Comparison of ENCODE assay signal across 9 cellular contexts in the genomic region with DNA sequence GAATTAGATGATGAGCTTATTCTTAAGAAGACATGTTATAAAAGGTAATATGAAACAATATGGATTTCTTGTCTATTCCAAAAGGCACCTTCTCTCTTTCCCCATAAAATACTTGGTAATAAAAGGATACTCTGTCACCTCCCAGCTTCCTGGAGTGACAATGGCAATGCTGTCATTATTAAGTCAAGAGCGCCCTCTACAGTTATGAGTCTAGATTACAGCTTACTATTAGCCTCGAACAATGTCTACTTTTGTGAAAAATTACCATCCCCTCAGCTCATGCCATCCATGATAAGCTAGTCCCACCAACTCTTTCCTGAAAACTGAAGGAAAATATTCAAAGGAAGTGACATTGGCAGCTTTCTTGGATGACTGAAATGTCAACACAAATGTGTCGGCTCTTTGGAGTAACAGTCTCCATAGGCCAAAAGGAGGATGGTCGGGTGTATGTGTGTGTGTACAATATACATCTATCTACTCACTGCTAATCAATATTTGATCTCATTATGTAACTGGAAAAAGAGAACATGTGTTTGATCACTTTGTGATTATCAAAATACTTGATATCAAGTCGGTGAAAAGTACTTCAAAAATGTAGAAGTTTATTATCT. TPM values are rescaled to one million over a fixed set of nuclear protein-coding genes. Genes with fewer than 3 reads are reported as not detected.
A peak's percentile ranks its signal among the peaks of the same experiment; 100 is the strongest.
DNase-seq lines count a peak whose midpoint lies in the region; ATAC-seq and TF ChIP-seq lines count a peak whose summit lies in the region.
"Had no signal": no experiment of that assay in that cellular context is flagged by ENCODE, and none has a peak within 500 bp of the region (broad histone marks: within the 10 kb centered on the region; RNA-seq: fewer than 3 reads in every experiment).

No MANE protein-coding gene starts in this region.

- CTCF ChIA-PET in Caco-2 (lab: Charles Lee) = interaction anchor here (0.6 to 1.7 kb wide), 27 partner anchors 9 to 1387 kb away, joined by 3 to 14 read pairs (median 5); a partner anchor contains a TSS
- CTCF ChIA-PET in activated B cell treated with CpG ODN at 0.5 μM for 24 hours (lab: Charles Lee) = interaction anchor here (0.7 to 2.3 kb wide), 17 partner anchors 8 to 1528 kb away, joined by 3 to 28 read pairs (median 4); no protein-coding TSS in a partner anchor

- no peaks in the 10 kb centered on the region for H3K36me3 ChIP-seq in Caco-2 (ENCODE audit: control insufficient read depth, insufficient read depth, low read length)
- H3K36me3 ChIP-seq in right atrium auricular region = no peaks in the 10 kb centered on the region

- DNase-seq in Caco-2 = peak in 1 of 2 experiments; percentile 67
- peak; percentile 70 for DNase-seq in NCI-H2107 (lab: John Stamatoyannopoulos, UW)
- no peak for DNase-seq in activated B cell treated with CpG ODN at 0.5 μM for 24 hours
- DNase-seq in right atrium auricular region (ENCODE audit: low spot score) = no peak
- DNase-seq in stimulated activated effector memory CD8-positive, alpha-beta T cell treated with anti-CD3 and anti-CD28 coated beads, Interleukin-12 subunit alpha, Interleukin-12 subunit beta, amount 100 ng/mL, for 72 hours (ENCODE audit: low spot score in 2 of 2) = no peak
- DNase-seq in ureter (ENCODE audit: low spot score) = no peak
- DNase-seq in GM19240 (ENCODE audit: insufficient read length, low spot score) = no peak
- DNase-seq: left cardiac atrium had no signal

- H3K27ac Mint-ChIP-seq in Caco-2 (ENCODE audit: unreplicated experiment) (no peak overlapping the region), activated B cell treated with CpG ODN at 0.5 μM for 24 hours (no peak overlapping the region)
- H3K27ac Mint-ChIP-seq in stimulated activated effector memory CD8-positive, alpha-beta T cell treated with anti-CD3 and anti-CD28 coated beads, Interleukin-12 subunit alpha, Interleukin-12 subunit beta, amount 100 ng/mL, for 72 hours = no peak overlapping the region

- peak; percentile 63 for ATAC-seq in GM21786 (IDR thresholded peaks at IDR 0.05; ENCODE audit: unreplicated experiment)
- peak; percentile 21 for ATAC-seq in activated B cell treated with CpG ODN at 0.5 μM for 24 hours (ENCODE audit: low read depth)
- peak; percentile 28 for ATAC-seq in stimulated activated effector memory CD8-positive, alpha-beta T cell treated with anti-CD3 and anti-CD28 coated beads, Interleukin-12 subunit alpha, Interleukin-12 subunit beta, amount 100 ng/mL, for 72 hours

- H3K36me3 Mint-ChIP-seq in Caco-2 (ENCODE audit: insufficient read depth, unreplicated experiment) = peaks cover 2% of the 10 kb centered on the region
- no peaks in the 10 kb centered on the region for H3K36me3 Mint-ChIP-seq in activated B cell treated with CpG ODN at 0.5 μM for 24 hours (ENCODE audit: low read depth)
- H3K36me3 Mint-ChIP-seq in stimulated activated effector memory CD8-positive, alpha-beta T cell treated with anti-CD3 and anti-CD28 coated beads, Interleukin-12 subunit alpha, Interleukin-12 subunit beta, amount 100 ng/mL, for 72 hours = no peaks in the 10 kb centered on the region

- H3K4me1 ChIP-seq in Caco-2 (peaks cover 5% of the 10 kb centered on the region), right atrium auricular region (peaks cover 0 to 24% of the 10 kb centered on the region in 2 donors)

- TF ChIP-seq CTCF in Caco-2 (IDR thresholded peaks at IDR 0.05; ENCODE audit: insufficient read depth in 1 of 2, low read depth in 1 of 2, low read length in 1 of 2, severe bottlenecking in 1 of 2, unreplicated experiment in 1 of 2) (peak; percentile 62 to 81), activated B cell treated with CpG ODN at 0.5 μM for 24 hours (IDR thresholded peaks at IDR 0.05) (no peak), right atrium auricular region (IDR thresholded peaks at IDR 0.05) (peak; percentile 50 to 81)

- no peaks in the 10 kb centered on the region for H3K27me3 Mint-ChIP-seq in Caco-2 (ENCODE audit: insufficient read depth, unreplicated experiment)
- peaks cover 4% of the 10 kb centered on the region for H3K27me3 Mint-ChIP-seq in activated B cell treated with CpG ODN at 0.5 μM for 24 hours

- H3K4me3 Mint-ChIP-seq in Caco-2 (ENCODE audit: unreplicated experiment) = no peak overlapping the region
- H3K4me3 Mint-ChIP-seq in activated B cell treated with CpG ODN at 0.5 μM for 24 hours = no peak overlapping the region
- H3K4me3 Mint-ChIP-seq in stimulated activated effector memory CD8-positive, alpha-beta T cell treated with anti-CD3 and anti-CD28 coated beads, Interleukin-12 subunit alpha, Interleukin-12 subunit beta, amount 100 ng/mL, for 72 hours = no peak overlapping the region

- H3K9me3 Mint-ChIP-seq in Caco-2 (ENCODE audit: unreplicated experiment) (peaks cover 3% of the 10 kb centered on the region), activated B cell treated with CpG ODN at 0.5 μM for 24 hours (no peaks in the 10 kb centered on the region)
- no peaks in the 10 kb centered on the region for H3K9me3 Mint-ChIP-seq in stimulated activated effector memory CD8-positive, alpha-beta T cell treated with anti-CD3 and anti-CD28 coated beads, Interleukin-12 subunit alpha, Interleukin-12 subunit beta, amount 100 ng/mL, for 72 hours

- intact Hi-C loops in Caco-2 (cut with micrococcal nuclease; ENCODE audit: unreplicated experiment) (loop anchor here (1.0 to 5.0 kb wide), 3 partner anchors 809 to 1051 kb away; no protein-coding TSS in a partner anchor), activated B cell treated with CpG ODN at 0.5 μM for 24 hours (cut with micrococcal nuclease) (loop anchor here (1.0 to 5.0 kb wide), 6 partner anchors 173 to 1526 kb away; no protein-coding TSS in a partner anchor)

- BruUV-seq in Caco-2 (replicated peaks; lab: Mats Ljungman, UMichigan) = no TSS peak

- H3K27me3 ChIP-seq in Caco-2 (replicated peaks; ENCODE audit: control insufficient read depth, insufficient read depth, low read length) (no peaks in the 10 kb centered on the region), right atrium auricular region (no peaks in the 10 kb centered on the region)

- H3K4me3 ChIP-seq in Caco-2 (ENCODE audit: low read depth, low read length) = no peak overlapping the region
- no peak overlapping the region for H3K4me3 ChIP-seq in right atrium auricular region

- H3K4me1 Mint-ChIP-seq in Caco-2 (ENCODE audit: low read depth, unreplicated experiment) = peaks cover 16% of the 10 kb centered on the region
- H3K4me1 Mint-ChIP-seq in activated B cell treated with CpG ODN at 0.5 μM for 24 hours = peaks cover 5% of the 10 kb centered on the region
- no peaks in the 10 kb centered on the region for H3K4me1 Mint-ChIP-seq in stimulated activated effector memory CD8-positive, alpha-beta T cell treated with anti-CD3 and anti-CD28 coated beads, Interleukin-12 subunit alpha, Interleukin-12 subunit beta, amount 100 ng/mL, for 72 hours

- POLR2A ChIA-PET in Caco-2 (lab: Charles Lee) (no interaction called here), activated B cell treated with CpG ODN at 0.5 μM for 24 hours (lab: Charles Lee) (no interaction called here)

- H3K27ac ChIP-seq in right atrium auricular region = peak overlapping the region in 1 of 2 donors; percentile 66

- H3K9me3 ChIP-seq in Caco-2 (peaks cover 5% of the 10 kb centered on the region), right atrium auricular region (no peaks in the 10 kb centered on the region)

RNA-seq across cellular contexts. Expression of a gene that starts 48.7 kb away (rescaled TPM):
- total RNA-seq in Caco-2 (2022) (64.9 and 83.0 TPM in 2 replicates), activated B cell treated with CpG ODN at 0.5 μM for 24 hours (0.91 and 1.6 TPM in 2 replicates), right atrium auricular region (10 to 100 TPM in 1 of 2 donors, 1 to 10 TPM in 1; 3.6 to 11.1 TPM), ureter (2.4 TPM)
